Comparison of ENCODE assay signal across 1 cellular context in genomic region chr10:13789448-13789829, GRCh38.
TF ChIP-seq lines count a peak whose summit lies in the region.

No MANE protein-coding gene starts in this region.

TF ChIP-seq in IMR-90, 13 proteins besides CTCF, POLR2A, EP300 and RAD21:
- no peak for TF ChIP-seq ELK1 (IDR thresholded peaks at IDR 0.05; ENCODE audit: borderline replicate concordance, low read depth, low read length)
- no peak for TF ChIP-seq MAFK (IDR thresholded peaks at IDR 0.05; ENCODE audit: low read depth, low read length)
- TF ChIP-seq CHD1 (IDR thresholded peaks at IDR 0.05; ENCODE audit: low read depth, low read length) = no peak
- no peak for TF ChIP-seq NFE2L2 (IDR thresholded peaks at IDR 0.05; ENCODE audit: low read depth, low read length)
- no peak for TF ChIP-seq MXI1 (IDR thresholded peaks at IDR 0.05; ENCODE audit: borderline replicate concordance, low read depth, low read length)
- no peak for TF ChIP-seq FOS (IDR thresholded peaks at IDR 0.05; ENCODE audit: low read depth, low read length)
- TF ChIP-seq BHLHE40 (IDR thresholded peaks at IDR 0.05; ENCODE audit: low read depth, low read length) = no peak
- TF ChIP-seq MAZ (IDR thresholded peaks at IDR 0.05; ENCODE audit: borderline replicate concordance, low read depth, low read length) = no peak
- no peak for TF ChIP-seq USF2 (IDR thresholded peaks at IDR 0.05; ENCODE audit: low read depth, low read length)
- no peak for TF ChIP-seq SMC3 (IDR thresholded peaks at IDR 0.05; ENCODE audit: low read depth, low read length)
- TF ChIP-seq CEBPB (IDR thresholded peaks at IDR 0.05; ENCODE audit: low read depth, low read length) = no peak
- no peak for TF ChIP-seq RCOR1 (IDR thresholded peaks at IDR 0.05; ENCODE audit: insufficient replicate concordance, low read length)
- TF ChIP-seq RFX5 (IDR thresholded peaks at IDR 0.05; ENCODE audit: low read depth, low read length) = no peak
